9 cellular contexts compared by ENCODE assay signal in the genomic region with DNA sequence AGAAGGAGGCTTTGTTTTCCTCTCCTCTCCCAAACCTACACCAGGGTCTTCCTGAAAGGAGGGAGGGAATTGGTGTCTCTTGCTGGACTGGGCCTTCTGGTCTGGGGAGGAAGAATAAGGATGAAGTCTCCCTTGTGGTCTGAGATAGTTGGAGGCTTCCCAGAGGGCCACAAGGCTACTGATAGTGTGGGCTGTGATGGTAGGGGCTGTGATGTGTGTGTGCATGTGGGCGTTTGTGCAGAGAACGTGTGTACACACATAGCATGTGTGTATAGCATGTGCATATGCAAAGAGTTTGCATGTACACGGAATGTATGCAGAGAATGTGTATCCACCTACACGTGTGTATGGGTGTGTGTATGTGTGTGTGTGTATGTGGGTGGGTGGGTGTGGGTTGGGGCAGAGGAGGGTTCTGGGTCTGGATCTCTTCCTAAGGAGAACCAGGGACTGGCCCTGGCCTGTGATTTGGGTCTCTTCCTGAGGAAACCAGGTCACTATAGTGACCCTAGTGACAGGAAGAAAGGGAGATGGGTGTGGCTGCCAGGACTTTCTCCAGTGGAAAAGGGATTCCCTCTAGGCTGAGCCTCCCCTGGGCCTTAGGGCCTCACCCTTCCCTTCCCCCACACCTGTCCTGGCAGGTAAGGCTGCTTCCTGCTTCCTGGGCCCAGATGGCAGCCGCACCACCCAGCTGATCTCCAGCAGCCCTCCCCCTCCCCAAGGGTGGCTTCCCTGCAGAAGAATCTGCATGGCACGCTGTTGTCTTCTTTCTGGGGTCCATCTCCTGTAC. TPM values are rescaled to one million over a fixed set of nuclear protein-coding genes. Genes with fewer than 3 reads are reported as not detected.
DNase-seq lines count a peak whose midpoint lies in the region; ATAC-seq and TF ChIP-seq lines count a peak whose summit lies in the region.
"Had no signal": no experiment of that assay in that cellular context is flagged by ENCODE, and none has a peak within 500 bp of the region (broad histone marks: within the 10 kb centered on the region; RNA-seq: fewer than 3 reads in every experiment).

No MANE protein-coding gene starts in this region.

- H3K36me3 ChIP-seq in CD4-positive, alpha-beta memory T cell (ENCODE audit: insufficient read depth, low read length): no peaks in the 10 kb centered on the region
- H3K36me3 ChIP-seq in MG63: peaks cover 10% of the 10 kb centered on the region
- no peaks in the 10 kb centered on the region for H3K36me3 ChIP-seq in ectodermal cell (ENCODE audit: control insufficient read depth, insufficient read depth, low read length)

- peaks cover 19 to 50% (median 31%) of the 10 kb centered on the region in 4 donors for H3K4me1 Mint-ChIP-seq in CD4-positive, alpha-beta memory T cell
- H3K4me1 Mint-ChIP-seq in nephron progenitor cell: peaks cover 54% of the 10 kb centered on the region

- H3K9me3 ChIP-seq in CD4-positive, alpha-beta memory T cell (ENCODE audit: control insufficient read depth in 1 of 2, low read length in 2 of 2): no peaks in the 10 kb centered on the region
- no peaks in the 10 kb centered on the region for H3K9me3 ChIP-seq in MG63
- H3K9me3 ChIP-seq in ectodermal cell (ENCODE audit: control insufficient read depth, low read length): no peaks in the 10 kb centered on the region

- intact Hi-C loops in CD4-positive, alpha-beta memory T cell (cut with micrococcal nuclease): loop anchor here (2.0 to 10.0 kb wide), 2 partner anchors 107 to 425 kb away; a partner anchor contains a TSS

- CTCF ChIA-PET in CD4-positive, alpha-beta memory T cell (lab: Charles Lee; ENCODE audit: partially characterized antibody): interaction anchor here (1.2 to 2.8 kb wide), 6 partner anchors 10 to 207 kb away, joined by 3 to 20 read pairs (median 6); no protein-coding TSS in a partner anchor

- peak overlapping the region; percentile 65 to 100 for H3K4me3 ChIP-seq in CD4-positive, alpha-beta memory T cell (ENCODE audit: low read length in 2 of 2)
- peak overlapping the region; percentile 86 for H3K4me3 ChIP-seq in MG63
- H3K4me3 ChIP-seq in ectodermal cell (ENCODE audit: insufficient read depth, low read depth, low read length): peak overlapping the region; percentile 76

- peaks cover 33% of the 10 kb centered on the region for H3K4me1 ChIP-seq in CD4-positive, alpha-beta memory T cell (ENCODE audit: insufficient read depth, low read length)
- peaks cover 10% of the 10 kb centered on the region for H3K4me1 ChIP-seq in ectodermal cell (ENCODE audit: control insufficient read depth, insufficient read depth, low read length)

- POLR2A ChIA-PET in CD4-positive, alpha-beta memory T cell (lab: Charles Lee; ENCODE audit: partially characterized antibody): no interaction called here

- ATAC-seq in HG03442 (IDR thresholded peaks at IDR 0.05; ENCODE audit: unreplicated experiment): no peak
- ATAC-seq in GM19397 (IDR thresholded peaks at IDR 0.05; ENCODE audit: unreplicated experiment): no peak
- no peak for ATAC-seq in GM21825 (IDR thresholded peaks at IDR 0.05; ENCODE audit: unreplicated experiment)

- no peak for TF ChIP-seq CTCF in nephron progenitor cell (IDR thresholded peaks at IDR 0.05)

- H3K4me3 Mint-ChIP-seq in CD4-positive, alpha-beta memory T cell: peak overlapping the region; percentile 83 to 94 (median 90)
- H3K4me3 Mint-ChIP-seq in nephron progenitor cell: peak overlapping the region; percentile 86

- H3K27me3 ChIP-seq in CD4-positive, alpha-beta memory T cell (ENCODE audit: insufficient read depth, low read length): no peaks in the 10 kb centered on the region
- H3K27me3 ChIP-seq in MG63: no peaks in the 10 kb centered on the region
- peaks cover 4% of the 10 kb centered on the region for H3K27me3 ChIP-seq in ectodermal cell (ENCODE audit: control insufficient read depth, insufficient read depth, low read length, poor library complexity, severe bottlenecking)

- H3K36me3 Mint-ChIP-seq in CD4-positive, alpha-beta memory T cell: no peaks in the 10 kb centered on the region
- no peaks in the 10 kb centered on the region for H3K36me3 Mint-ChIP-seq in nephron progenitor cell (ENCODE audit: low read depth)

- peak overlapping the region; percentile 14 to 74 (median 47) for H3K27ac Mint-ChIP-seq in CD4-positive, alpha-beta memory T cell
- H3K27ac Mint-ChIP-seq in nephron progenitor cell: peak overlapping the region; percentile 8

- WGBS in ectodermal cell, 2 experiments: 63 to 65% methylated on average over 6 of the region's 6 CpGs

- H3K27ac ChIP-seq in CD4-positive, alpha-beta memory T cell (ENCODE audit: low read depth, low read length): no peak overlapping the region
- H3K27ac ChIP-seq in ectodermal cell (ENCODE audit: insufficient read depth, low read depth, low read length, poor library complexity, severe bottlenecking): no peak overlapping the region
- H3K27ac ChIP-seq: KMS-11 had no signal

- H3K27me3 Mint-ChIP-seq in CD4-positive, alpha-beta memory T cell: no peaks in the 10 kb centered on the region
- peaks cover 5% of the 10 kb centered on the region for H3K27me3 Mint-ChIP-seq in nephron progenitor cell (ENCODE audit: low read depth, poor library complexity)

- H3K9me3 Mint-ChIP-seq in CD4-positive, alpha-beta memory T cell: no peaks in the 10 kb centered on the region
- H3K9me3 Mint-ChIP-seq in nephron progenitor cell: no peaks in the 10 kb centered on the region

- peak in 1 of 5 donors; percentile 38 for DNase-seq in CD4-positive, alpha-beta memory T cell
- DNase-seq in MG63 (no peak), nephron progenitor cell (no peak), NCI-H2227 (lab: John Stamatoyannopoulos, UW; ENCODE audit: unreplicated experiment) (no peak)

RNA-seq across cellular contexts. Expression of a gene that starts 1.7 kb away (rescaled TPM):
- 10 to 100 TPM; 22.5 to 28.5 TPM for total RNA-seq in CD4-positive, alpha-beta memory T cell
- 10 to 100 TPM in 1 of 2 donors, 1 to 10 TPM in 1; 3.9 to 14.6 TPM for polyA plus RNA-seq in CD4-positive, alpha-beta memory T cell
- total RNA-seq in MG63 (2014; rRNA removed; shearing (Covaris generic); ENCODE audit: low replicate concordance): 103 and 128 TPM in 2 replicates
- polyA plus RNA-seq in ectodermal cell (2013, experiment 1 of 4): 43.0 TPM
- polyA plus RNA-seq in ectodermal cell (2013, experiment 2 of 4): 51.4 TPM
- 35.7 TPM for polyA plus RNA-seq in ectodermal cell (2013, experiment 3 of 4)
- polyA plus RNA-seq in ectodermal cell (2013, experiment 4 of 4): 42.5 TPM
